In the genomic region with DNA sequence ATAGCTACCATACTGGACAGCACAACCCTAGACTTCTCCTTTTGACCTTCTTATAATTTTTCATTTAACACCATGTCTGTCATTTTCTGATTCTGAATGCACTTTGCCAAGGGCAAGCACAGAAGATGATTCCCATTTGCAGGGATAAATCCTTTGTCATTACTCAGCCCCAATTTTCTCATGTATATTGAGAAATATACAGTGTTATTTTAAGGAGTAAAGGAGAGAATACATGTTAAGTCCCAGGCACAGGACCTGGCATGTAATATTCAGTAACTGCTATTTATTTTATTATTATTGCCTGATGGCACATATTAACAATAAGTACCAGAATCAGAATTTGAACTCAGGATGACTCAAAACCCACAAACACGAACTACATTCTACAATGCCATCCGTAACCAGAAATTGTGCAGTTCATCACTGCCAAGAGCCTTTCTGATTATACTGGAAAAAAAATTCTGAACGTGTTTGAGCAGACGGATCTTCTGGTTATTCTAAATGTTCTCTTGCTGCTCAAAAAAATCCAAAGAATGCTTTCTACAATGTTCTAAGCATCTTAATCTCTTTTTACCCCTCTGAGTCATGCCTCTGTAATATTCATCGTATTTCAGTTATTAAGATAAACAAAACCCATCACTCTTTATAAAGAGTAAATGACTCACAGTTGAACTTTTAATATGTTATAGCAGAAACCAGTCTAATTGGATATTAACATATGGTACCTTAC, we compare ENCODE assay signal across 16 cellular contexts.
DNase-seq lines count a peak whose midpoint lies in the region; ATAC-seq and TF ChIP-seq lines count a peak whose summit lies in the region.
"Had no signal": no experiment of that assay in that cellular context is flagged by ENCODE, and none has a peak within 500 bp of the region (broad histone marks: within the 10 kb centered on the region; RNA-seq: fewer than 3 reads in every experiment).

No MANE protein-coding gene starts in this region.

- no peaks in the 10 kb centered on the region for H3K9me3 Mint-ChIP-seq in glutamatergic neuron (ENCODE audit: unreplicated experiment)
- H3K9me3 Mint-ChIP-seq: activated naive CD8-positive, alpha-beta T cell treated with anti-CD3 and anti-CD28 coated beads, Interleukin-2, amount 50 U/mL, for 24 hours had no signal

- no peak for TF ChIP-seq RAD21 in HCT116 (IDR thresholded peaks at IDR 0.05; ENCODE audit: low read depth)

- POLR2A ChIA-PET in HCT116 (lab: Charles Lee): no interaction called here

- no peaks in the 10 kb centered on the region for H3K4me1 Mint-ChIP-seq in glutamatergic neuron (ENCODE audit: low read depth, unreplicated experiment)
- H3K4me1 Mint-ChIP-seq: activated naive CD8-positive, alpha-beta T cell treated with anti-CD3 and anti-CD28 coated beads, Interleukin-2, amount 50 U/mL, for 24 hours; WTC11 had no signal

- ATAC-seq in HCT116 (peak; percentile 25; the same call in 1 of the 2 replicates), foreskin keratinocyte (peak; percentile 65), HG03097 (IDR thresholded peaks at IDR 0.05; ENCODE audit: low FRiP score, unreplicated experiment) (no peak), GM18861 (IDR thresholded peaks at IDR 0.05; ENCODE audit: unreplicated experiment) (no peak), GM21619 (IDR thresholded peaks at IDR 0.05; ENCODE audit: unreplicated experiment) (no peak)
- ATAC-seq: activated naive CD8-positive, alpha-beta T cell treated with anti-CD3 and anti-CD28 coated beads, Interleukin-2, amount 50 U/mL, for 24 hours; effector memory CD8-positive, alpha-beta T cell; lower lobe of right lung; WTC11 had no signal

- RAD21 ChIA-PET in HCT116 (lab: Charles Lee; ENCODE audit: low non-redundant PET in 1 of 2, low total read pairs in 2 of 2, uncharacterized antibody in 2 of 2, unreplicated experiment in 2 of 2): no interaction called here

- TF ChIP-seq POLR2A in HCT116 (IDR thresholded peaks at IDR 0.05; ENCODE audit: borderline replicate concordance, extremely low read depth, insufficient read depth, insufficient read length): no peak

- no peak overlapping the region for H3K4me3 Mint-ChIP-seq in glutamatergic neuron (ENCODE audit: unreplicated experiment)
- H3K4me3 Mint-ChIP-seq: activated naive CD8-positive, alpha-beta T cell treated with anti-CD3 and anti-CD28 coated beads, Interleukin-2, amount 50 U/mL, for 24 hours; effector memory CD8-positive, alpha-beta T cell; WTC11 had no signal

- H3K36me3 ChIP-seq in HCT116 (ENCODE audit: control insufficient read depth in 1 of 2, insufficient read depth in 2 of 2, low read length in 2 of 2): peaks cover 4 to 16% of the 10 kb centered on the region in 2 experiments; a peak in 3 of 4 replicates

- peaks cover 0 to 4% of the 10 kb centered on the region in 2 experiments; a peak in 1 of 4 replicates for H3K9me3 ChIP-seq in HCT116 (ENCODE audit: control insufficient read depth in 1 of 2, insufficient read depth in 1 of 2, low read depth in 1 of 2, low read length in 2 of 2)
- H3K9me3 ChIP-seq: lower lobe of right lung, tibial nerve had no signal

- no peak overlapping the region for H3K27ac Mint-ChIP-seq in glutamatergic neuron (ENCODE audit: unreplicated experiment)
- H3K27ac Mint-ChIP-seq: activated naive CD8-positive, alpha-beta T cell treated with anti-CD3 and anti-CD28 coated beads, Interleukin-2, amount 50 U/mL, for 24 hours; effector memory CD8-positive, alpha-beta T cell; WTC11 had no signal

- peaks cover 5% of the 10 kb centered on the region for H3K36me3 Mint-ChIP-seq in glutamatergic neuron (ENCODE audit: unreplicated experiment)

- H3K9ac ChIP-seq in HCT116 (ENCODE audit: low read length): no peak overlapping the region

- no peaks in the 10 kb centered on the region for H4K20me1 ChIP-seq in HCT116 (ENCODE audit: insufficient read depth)

- peak; percentile 88 for DNase-seq in A172 (ENCODE audit: low spot score)
- no peak for DNase-seq in HCT116 (ENCODE audit: low read depth, low spot score)
- peak; percentile 74 for DNase-seq in astrocyte of the hippocampus (ENCODE audit: low read depth, low spot score)
- DNase-seq in foreskin keratinocyte: peak; percentile 63 to 81
- DNase-seq in glutamatergic neuron: no peak
- DNase-seq: 8988T; activated naive CD8-positive, alpha-beta T cell treated with anti-CD3 and anti-CD28 coated beads, Interleukin-2, amount 50 U/mL, for 24 hours; DMS79; effector memory CD8-positive, alpha-beta T cell; lower lobe of right lung; SW 1271 had no signal

- no peak overlapping the region for H2AFZ ChIP-seq in HCT116 (ENCODE audit: low read depth, low read length, poor library complexity, severe bottlenecking)

- intact Hi-C loops in HCT116 (cut with micrococcal nuclease): no loop called here

- H3K27me3 ChIP-seq in HCT116 (ENCODE audit: insufficient read depth, low read length) (no peaks in the 10 kb centered on the region), foreskin keratinocyte (no peaks in the 10 kb centered on the region)
- H3K27me3 ChIP-seq: tibial nerve had no signal

- peaks cover 4 to 22% of the 10 kb centered on the region in 2 experiments; a peak in 2 of 4 replicates for H3K4me1 ChIP-seq in HCT116 (ENCODE audit: control insufficient read depth in 1 of 2, insufficient read depth in 2 of 2, low read length in 2 of 2)
- peaks cover 13% of the 10 kb centered on the region for H3K4me1 ChIP-seq in foreskin keratinocyte
- H3K4me1 ChIP-seq: lower lobe of right lung, tibial nerve had no signal

- CTCF ChIA-PET in HCT116 (lab: Charles Lee): no interaction called here

- no peaks in the 10 kb centered on the region for H3K27me3 Mint-ChIP-seq in glutamatergic neuron (ENCODE audit: unreplicated experiment)
- H3K27me3 Mint-ChIP-seq: activated naive CD8-positive, alpha-beta T cell treated with anti-CD3 and anti-CD28 coated beads, Interleukin-2, amount 50 U/mL, for 24 hours; effector memory CD8-positive, alpha-beta T cell had no signal

- H3K4me2 ChIP-seq in HCT116 (ENCODE audit: low read length): peak overlapping the region; percentile 19; the same call in 1 of the 2 replicates

- H3K4me3 ChIP-seq in HCT116 (replicated peaks in 1 of 2; ENCODE audit: low read depth in 1 of 2, low read length in 2 of 2): no peak overlapping the region
- H3K4me3 ChIP-seq: lower lobe of right lung, tibial nerve had no signal

- no peak for TF ChIP-seq CTCF in HCT116 (IDR thresholded peaks at IDR 0.05 in 2 of 3, conservative IDR thresholded peaks at IDR 0.05 in 1 of 3; ENCODE audit: borderline replicate concordance in 1 of 3, insufficient read depth in 1 of 3, low read depth in 2 of 3, low read length in 2 of 3)
- no peak for TF ChIP-seq CTCF in foreskin keratinocyte (conservative IDR thresholded peaks at IDR 0.05)
- TF ChIP-seq CTCF in glutamatergic neuron (IDR thresholded peaks at IDR 0.05; ENCODE audit: partially characterized antibody, unreplicated experiment): no peak

- no peaks in the 10 kb centered on the region for H3K9me2 ChIP-seq in HCT116 (ENCODE audit: insufficient read depth)

- H3K27ac ChIP-seq in HCT116 (ENCODE audit: low read depth, low read length): peak overlapping the region; percentile 61; the same call in 1 of the 2 replicates
- no peak overlapping the region for H3K27ac ChIP-seq in foreskin keratinocyte
- H3K27ac ChIP-seq: lower lobe of right lung, tibial nerve had no signal

- no peaks in the 10 kb centered on the region for H3K79me2 ChIP-seq in HCT116 (ENCODE audit: insufficient read depth, low read length)

- BruUV-seq in HCT116 (replicated peaks; lab: Mats Ljungman, UMichigan): no TSS peak

TF ChIP-seq in HCT116, 20 proteins besides CTCF, POLR2A, EP300 and RAD21:
- TF ChIP-seq YY1 (IDR thresholded peaks at IDR 0.05; ENCODE audit: extremely low read depth, insufficient replicate concordance, low read depth, low read length) (no peak), FOSL1 (IDR thresholded peaks at IDR 0.05; ENCODE audit: low read depth) (no peak), SP1 (IDR thresholded peaks at IDR 0.05; ENCODE audit: low read depth) (no peak), ZFX (IDR thresholded peaks at IDR 0.05) (no peak)

Comparison
In these comparisons a context has a peak if more than half of its experiments do, and no peak if none do; other contexts are left out.
1. DNase-seq: peak in A172 (single experiment), astrocyte of the hippocampus (single experiment) and foreskin keratinocyte (2 of 2); none in HCT116 (single experiment) and glutamatergic neuron (single experiment).
2. ATAC-seq: peak in HCT116 (single experiment) and foreskin keratinocyte (single experiment); none in HG03097 (single experiment), GM18861 (single experiment) and GM21619 (single experiment).